24 cellular contexts compared by ENCODE assay signal in genomic region chr1:83819436-83819835, GRCh38.
DNase-seq lines count a peak whose midpoint lies in the region; ATAC-seq and TF ChIP-seq lines count a peak whose summit lies in the region.
"Had no signal": no experiment of that assay in that cellular context is flagged by ENCODE, and none has a peak within 500 bp of the region (broad histone marks: within the 10 kb centered on the region; RNA-seq: fewer than 3 reads in every experiment).

No MANE protein-coding gene starts in this region.

- H2AFZ ChIP-seq in hepatocyte (no peak overlapping the region), trophoblast cell (ENCODE audit: insufficient read depth, low read length, poor library complexity) (no peak overlapping the region)

- H3K27me3 ChIP-seq in SJCRH30 (no peaks in the 10 kb centered on the region), hepatocyte (no peaks in the 10 kb centered on the region), trophoblast cell (ENCODE audit: insufficient read depth, low read length) (no peaks in the 10 kb centered on the region)
- H3K27me3 ChIP-seq: BE2C had no signal

- no peak overlapping the region for H3K4ac ChIP-seq in trophoblast cell (ENCODE audit: low read depth, low read length)

- H3K27ac Mint-ChIP-seq in Calu3 (ENCODE audit: unreplicated experiment), result peak overlapping the region; percentile 33
- H3K27ac Mint-ChIP-seq: CD4-positive, CD25-positive, alpha-beta regulatory T cell; T-helper 1 cell treated with Interleukin-12 subunit alpha and Interleukin-12 subunit beta and Interleukin-4 antibody, amounts not matched to agents 30 μg/mL and 1 μg/mL, for 36 hours had no signal

- 72% methylated on average over 1 of the region's 1 CpG for WGBS in hepatocyte (ENCODE audit: low lambda C conversion rate, missing lambda C conversion rate)
- no CpG with 5 or more reads among the region's 1 CpG for WGBS in trophoblast cell (ENCODE audit: extremely low coverage, insufficient coverage, insufficient read length)

- H3K36me3 ChIP-seq in SJCRH30 (no peaks in the 10 kb centered on the region), hepatocyte (replicated peaks; ENCODE audit: insufficient read depth, low read depth) (no peaks in the 10 kb centered on the region), trophoblast cell (ENCODE audit: control insufficient read depth in 1 of 2, insufficient read depth in 2 of 2, low read length in 2 of 2) (peaks cover 4 to 6% of the 10 kb centered on the region in 2 experiments)
- H3K36me3 ChIP-seq: BE2C had no signal

- H3K27ac ChIP-seq in SJCRH30 (peak overlapping the region; percentile 75), hepatocyte (peak overlapping the region; percentile 69), trophoblast cell (ENCODE audit: low read depth, low read length) (peak overlapping the region; percentile 23)
- H3K27ac ChIP-seq: SK-N-MC had no signal

- no peaks in the 10 kb centered on the region for H3K36me3 Mint-ChIP-seq in Calu3 (ENCODE audit: insufficient read depth, unreplicated experiment)
- H3K36me3 Mint-ChIP-seq: CD4-positive, CD25-positive, alpha-beta regulatory T cell had no signal

- peak overlapping the region; percentile 20 for H2BK12ac ChIP-seq in trophoblast cell (ENCODE audit: low read length)

- no TSS peak for BruUV-seq in Calu3 (replicated peaks; lab: Mats Ljungman, UMichigan)

- H4K12ac ChIP-seq in trophoblast cell (ENCODE audit: low read depth, low read length), result no peak overlapping the region

- H3K14ac ChIP-seq in trophoblast cell (ENCODE audit: low read length), result no peak overlapping the region

- peaks cover 3% of the 10 kb centered on the region for H3K9me3 Mint-ChIP-seq in Calu3 (ENCODE audit: low read depth, unreplicated experiment)
- H3K9me3 Mint-ChIP-seq: T-helper 1 cell treated with Interleukin-12 subunit alpha and Interleukin-12 subunit beta and Interleukin-4 antibody, amounts not matched to agents 30 μg/mL and 1 μg/mL, for 36 hours had no signal

- no peaks in the 10 kb centered on the region for H3K9me3 ChIP-seq in SJCRH30 (replicated peaks)
- no peaks in the 10 kb centered on the region for H3K9me3 ChIP-seq in hepatocyte (ENCODE audit: low read depth)
- H3K9me3 ChIP-seq in trophoblast cell (ENCODE audit: insufficient read depth, low read depth, low read length), result peaks cover 6% of the 10 kb centered on the region
- H3K9me3 ChIP-seq: BE2C had no signal

- DNase-seq in Calu3 (no peak), SJCRH30 (peak; percentile 67 to 78), hepatocyte (ENCODE audit: low spot score) (no peak), trophoblast cell (no peak), left colon (no peak), NOMO-1 treated with DMSO at 0.1 percent for 48 hours (lab: John Stamatoyannopoulos, UW; ENCODE audit: unreplicated experiment) (no peak)
- DNase-seq: ACHN; BE2C; CD4-positive, CD25-positive, alpha-beta regulatory T cell; DMS79; GDM1; NCI-H1105 treated with DMSO at 0.1 percent for 48 hours; NCI-H146; NCI-H1930; NCI-H446 treated with DMSO at 0.1 percent for 48 hours; NCI-H526; NK-92 treated with Interleukin-12 subunit alpha and Interleukin-12 subunit beta, amount 100 ng/mL, for 24 hours; SHP77 treated with DMSO at 0.1 percent for 48 hours; SW 1271; T-helper 9 cell had no signal

- no peak overlapping the region for H3K9ac ChIP-seq in trophoblast cell (ENCODE audit: low read length)

- no peaks in the 10 kb centered on the region for H3K27me3 Mint-ChIP-seq in Calu3 (ENCODE audit: unreplicated experiment)
- H3K27me3 Mint-ChIP-seq: CD4-positive, CD25-positive, alpha-beta regulatory T cell had no signal

- H4K8ac ChIP-seq in trophoblast cell (ENCODE audit: low read depth, low read length), result no peak overlapping the region

- H2AK5ac ChIP-seq in trophoblast cell (ENCODE audit: low read length), result no peak overlapping the region

- H3K4me1 ChIP-seq in SJCRH30 (peaks cover 33% of the 10 kb centered on the region), hepatocyte (ENCODE audit: insufficient read depth) (no peaks in the 10 kb centered on the region), trophoblast cell (ENCODE audit: control insufficient read depth in 1 of 2, insufficient read depth in 2 of 2, low read length in 2 of 2) (peaks cover 4 to 5% of the 10 kb centered on the region in 2 experiments)
- H3K4me1 ChIP-seq: BE2C had no signal

- H3K4me3 ChIP-seq in SJCRH30, result no peak overlapping the region
- H3K4me3 ChIP-seq in hepatocyte, result no peak overlapping the region
- no peak overlapping the region for H3K4me3 ChIP-seq in trophoblast cell (ENCODE audit: low read depth, low read length)
- H3K4me3 ChIP-seq: GM12878, SK-N-MC had no signal

- ATAC-seq in left colon (no peak), HG02623 (IDR thresholded peaks at IDR 0.05; ENCODE audit: unreplicated experiment) (no peak)

- no peaks in the 10 kb centered on the region for H3K79me1 ChIP-seq in trophoblast cell (ENCODE audit: low read length)

- intact Hi-C loops in Calu3 (cut with micrococcal nuclease; ENCODE audit: unreplicated experiment) (no loop called here), left colon (cut with DNase I, micrococcal nuclease) (no loop called here)

- H3K4me3 Mint-ChIP-seq in Calu3 (ENCODE audit: low read depth, unreplicated experiment), result no peak overlapping the region
- H3K4me3 Mint-ChIP-seq: CD4-positive, CD25-positive, alpha-beta regulatory T cell; T-helper 1 cell treated with Interleukin-12 subunit alpha and Interleukin-12 subunit beta and Interleukin-4 antibody, amounts not matched to agents 30 μg/mL and 1 μg/mL, for 36 hours had no signal

- H3K4me2 ChIP-seq in hepatocyte (no peak overlapping the region), trophoblast cell (ENCODE audit: low read length) (no peak overlapping the region)

- no peaks in the 10 kb centered on the region for H4K20me1 ChIP-seq in hepatocyte (ENCODE audit: insufficient read depth, poor library complexity, severe bottlenecking)

- no peak for TF ChIP-seq CTCF in Calu3 (IDR thresholded peaks at IDR 0.05; ENCODE audit: unreplicated experiment)
- no peak for TF ChIP-seq CTCF in hepatocyte (IDR thresholded peaks at IDR 0.05; ENCODE audit: poor library complexity)

- H3K79me2 ChIP-seq in hepatocyte (no peaks in the 10 kb centered on the region), trophoblast cell (ENCODE audit: control insufficient read depth, insufficient read depth, low read length, poor library complexity) (no peaks in the 10 kb centered on the region)

- H2BK5ac ChIP-seq in trophoblast cell (ENCODE audit: low read depth, low read length, poor library complexity), result no peak overlapping the region

- peaks cover 12% of the 10 kb centered on the region for H3K4me1 Mint-ChIP-seq in Calu3 (ENCODE audit: low read depth, unreplicated experiment)
- H3K4me1 Mint-ChIP-seq: CD4-positive, CD25-positive, alpha-beta regulatory T cell had no signal

- no peaks in the 10 kb centered on the region for H3K9me2 ChIP-seq in hepatocyte (replicated peaks; ENCODE audit: insufficient read depth)

- CTCF ChIA-PET in Calu3 (lab: Charles Lee), result no interaction called here

- H2BK120ac ChIP-seq in trophoblast cell (ENCODE audit: insufficient read depth, low read length, poor library complexity), result no peak overlapping the region

- H3K18ac ChIP-seq in trophoblast cell (ENCODE audit: low read length), result no peak overlapping the region

- H3K23ac ChIP-seq in trophoblast cell (ENCODE audit: low read length), result no peak overlapping the region

- no peak overlapping the region for H4K91ac ChIP-seq in trophoblast cell (ENCODE audit: low read depth, low read length)

Comparison
In these comparisons a context has a peak if more than half of its experiments do, and no peak if none do; other contexts are left out.
1. DNase-seq: peak in SJCRH30 (2 of 2); none in Calu3 (single experiment), hepatocyte (single experiment), trophoblast cell (0 of 2), left colon (0 of 2) and NOMO-1 treated with DMSO at 0.1 percent for 48 hours (single experiment).
2. H3K27ac ChIP-seq: peak in every context shown above with its lines; median percentile 75 in SJCRH30; 69 in hepatocyte; 23 in trophoblast cell.